Comparison of ENCODE assay signal across 8 cellular contexts in genomic region chr10:71773221-71773971, GRCh38. TPM values are rescaled to one million over a fixed set of nuclear protein-coding genes. Genes with fewer than 3 reads are reported as not detected.
DNase-seq lines count a peak whose midpoint lies in the region; ATAC-seq and TF ChIP-seq lines count a peak whose summit lies in the region.

Gene VSIR (minus strand): TSS chr10:71773520. CDS start chr10:71773439, 81 bp downstream.

- peak within 1 kb of the TSS; percentile 97 for H3K27ac Mint-ChIP-seq in activated CD4-positive, alpha-beta T cell treated with anti-CD3 and anti-CD28 coated beads for 36 hours
- H3K27ac Mint-ChIP-seq in chondrocyte (ENCODE audit: unreplicated experiment) = no peak within 1 kb of the TSS

- DNase-seq in NCI-H1930 (lab: John Stamatoyannopoulos, UW) (peak; percentile 17 to 63), chondrocyte (ENCODE audit: low spot score) (peak; percentile 87), kidney tubule cell (ENCODE audit: low spot score) (peak; percentile 80)
- DNase-seq in activated CD4-positive, alpha-beta T cell treated with anti-CD3 and anti-CD28 coated beads for 36 hours = peak; percentile 97
- DNase-seq in stimulated activated CD4-positive, alpha-beta T cell treated with anti-CD3 and anti-CD28 coated beads, Interleukin-1b, Interleukin-23, amount 100 ng/mL, for 4 hours (ENCODE audit: low read depth in 2 of 2) = peak; percentile 97

- ATAC-seq in HG02763 (IDR thresholded peaks at IDR 0.05; ENCODE audit: unreplicated experiment) (peak; percentile 53), GM18873 (IDR thresholded peaks at IDR 0.05; ENCODE audit: low FRiP score, unreplicated experiment) (no peak)
- ATAC-seq in activated CD4-positive, alpha-beta T cell treated with anti-CD3 and anti-CD28 coated beads for 36 hours = peak; percentile 60

- H3K4me3 ChIP-seq in GM12875 (ENCODE audit: low read depth, low read length) = peak within 1 kb of the TSS; percentile 75

- H3K4me1 Mint-ChIP-seq in activated CD4-positive, alpha-beta T cell treated with anti-CD3 and anti-CD28 coated beads for 36 hours = peaks cover 59% of the 10 kb centered on the region
- H3K4me1 Mint-ChIP-seq in chondrocyte (ENCODE audit: low read depth) = peaks cover 16% of the 10 kb centered on the region

- H3K9me3 Mint-ChIP-seq in activated CD4-positive, alpha-beta T cell treated with anti-CD3 and anti-CD28 coated beads for 36 hours (ENCODE audit: low read depth) = peaks cover 6% of the 10 kb centered on the region
- H3K9me3 Mint-ChIP-seq in chondrocyte (ENCODE audit: low read depth) = peaks cover 2% of the 10 kb centered on the region

- TF ChIP-seq CTCF in GM12875 (IDR thresholded peaks at IDR 0.05; ENCODE audit: borderline replicate concordance, insufficient read depth, low read depth, low read length) = peak; percentile 97
- peak; percentile 91 for TF ChIP-seq CTCF in chondrocyte (IDR thresholded peaks at IDR 0.05)

- intact Hi-C loops in activated CD4-positive, alpha-beta T cell treated with anti-CD3 and anti-CD28 coated beads for 36 hours (cut with DNase I, micrococcal nuclease) = loop anchor here (1.0 to 10.0 kb wide), 11 partner anchors 16 to 521 kb away; partner anchors contain the start of genes PSAP (in 2 of the 2), ANAPC16 (in 1 of the 2), ASCC1 (in 1 of the 2) and SLC29A3 (in 1 of the 2)

- H3K4me3 Mint-ChIP-seq in activated CD4-positive, alpha-beta T cell treated with anti-CD3 and anti-CD28 coated beads for 36 hours = peak within 1 kb of the TSS; percentile 92
- peak within 1 kb of the TSS; percentile 61 for H3K4me3 Mint-ChIP-seq in chondrocyte (ENCODE audit: unreplicated experiment)

- H3K27me3 Mint-ChIP-seq in activated CD4-positive, alpha-beta T cell treated with anti-CD3 and anti-CD28 coated beads for 36 hours = no peaks in the 10 kb centered on the region
- H3K27me3 Mint-ChIP-seq in chondrocyte (ENCODE audit: low read depth) = peaks cover 3% of the 10 kb centered on the region

- peaks cover 35% of the 10 kb centered on the region for H3K36me3 Mint-ChIP-seq in activated CD4-positive, alpha-beta T cell treated with anti-CD3 and anti-CD28 coated beads for 36 hours (ENCODE audit: low read depth)
- H3K36me3 Mint-ChIP-seq in chondrocyte (ENCODE audit: low read depth) = no peaks in the 10 kb centered on the region

- CTCF ChIA-PET in activated CD4-positive, alpha-beta T cell treated with anti-CD3 and anti-CD28 coated beads for 36 hours (lab: Charles Lee) = interaction anchor here (0.6 to 7.7 kb wide), 28 partner anchors 9 to 938 kb away, joined by 3 to 54 read pairs (median 3); no protein-coding TSS in a partner anchor

- POLR2A ChIA-PET in activated CD4-positive, alpha-beta T cell treated with anti-CD3 and anti-CD28 coated beads for 36 hours (lab: Charles Lee) = interaction anchor here (0.5 to 1.9 kb wide), 10 partner anchors 10 to 1206 kb away, joined by 3 to 12 read pairs (median 4); no protein-coding TSS in a partner anchor

RNA-seq across cellular contexts. Expression of gene VSIR, which starts in this region (rescaled TPM):
- 100 to 1,000 TPM in 1 of 2 experiments, 10 to 100 TPM in 1; 78.2 to 104 TPM for total RNA-seq in activated CD4-positive, alpha-beta T cell treated with anti-CD3 and anti-CD28 coated beads for 36 hours
- 0.49 to 1.3 TPM in 2 of 3 replicates, not detected in the other for total RNA-seq in chondrocyte

Comparison
In these comparisons a context has a peak if more than half of its experiments do, and no peak if none do; other contexts are left out.
1. RNA of gene VSIR (total RNA-seq): 78.2 to 104 TPM in activated CD4-positive, alpha-beta T cell treated with anti-CD3 and anti-CD28 coated beads for 36 hours; 0.49 to 1.3 TPM in chondrocyte; every median in the first group is over 10 times any median in the second.
2. DNase-seq: peak in every context shown above with its lines; median percentile 97 in activated CD4-positive, alpha-beta T cell treated with anti-CD3 and anti-CD28 coated beads for 36 hours; 97 in stimulated activated CD4-positive, alpha-beta T cell treated with anti-CD3 and anti-CD28 coated beads, Interleukin-1b, Interleukin-23, amount 100 ng/mL, for 4 hours; 87 in chondrocyte; 80 in kidney tubule cell; 40 in NCI-H1930.